In genomic region chr6:110890288-110890687, GRCh38 we compare ENCODE assay signal across 21 cellular contexts.
"Had no signal": no experiment of that assay in that cellular context is flagged by ENCODE, and none has a peak within 500 bp of the region (broad histone marks: within the 10 kb centered on the region; RNA-seq: fewer than 3 reads in every experiment).

No MANE protein-coding gene starts in this region.

- H3K27me3 Mint-ChIP-seq: activated CD4-positive, alpha-beta T cell treated with anti-CD3 and anti-CD28 coated beads, Interleukin-2, amount 10 ng/mL, durations not matched to agents 24 days and 14 days; activated naive CD8-positive, alpha-beta T cell; T-helper 17 cell had no signal

- H3K9me3 Mint-ChIP-seq: activated CD4-positive, alpha-beta T cell treated with anti-CD3 and anti-CD28 coated beads, Interleukin-2, amount 10 ng/mL, durations not matched to agents 24 days and 14 days; activated naive CD4-positive, alpha-beta T cell treated with anti-CD3 and anti-CD28 coated beads for 36 hours had no signal

- H3K27ac ChIP-seq: adrenal gland, WERI-Rb-1 had no signal

- DNase-seq: activated CD4-positive, alpha-beta T cell treated with anti-CD3 and anti-CD28 coated beads, Interleukin-2, amount 10 ng/mL, durations not matched to agents 24 days and 14 days; activated CD4-positive, alpha-beta T cell treated with anti-CD3 and anti-CD28 coated beads, Interleukin-2, amount 50 U/mL, for 48 hours; activated gamma-delta T cell; activated naive CD4-positive, alpha-beta T cell treated with anti-CD3 and anti-CD28 coated beads for 36 hours; adrenal gland; anterior cingulate cortex; MM.1S; NCI-H1105; NCI-H1436; NCI-H1694 treated with DMSO at 0.1 percent for 48 hours; NCI-H2029 treated with DMSO at 0.1 percent for 48 hours; NCI-H345; NCI-H510A; NCI-H526 treated with DMSO at 0.1 percent for 48 hours; NCI-H82; SIG-M5; T-helper 17 cell; T-helper 9 cell; WERI-Rb-1 had no signal

- ATAC-seq: activated CD4-positive, CD25-positive, alpha-beta regulatory T cell treated with anti-CD3 and anti-CD28 coated beads, Interleukin-2, amount 50 U/mL, for 24 hours; T-helper 17 cell had no signal

- H3K4me3 Mint-ChIP-seq: activated CD4-positive, alpha-beta T cell treated with anti-CD3 and anti-CD28 coated beads, Interleukin-2, amount 10 ng/mL, durations not matched to agents 24 days and 14 days; activated naive CD4-positive, alpha-beta T cell treated with anti-CD3 and anti-CD28 coated beads for 36 hours; activated naive CD8-positive, alpha-beta T cell; T-helper 17 cell had no signal

- H3K4me3 ChIP-seq: adrenal gland had no signal

- H3K27ac Mint-ChIP-seq: activated CD4-positive, alpha-beta T cell treated with anti-CD3 and anti-CD28 coated beads, Interleukin-2, amount 10 ng/mL, durations not matched to agents 24 days and 14 days; activated naive CD4-positive, alpha-beta T cell treated with anti-CD3 and anti-CD28 coated beads for 36 hours had no signal
